8 cellular contexts compared by ENCODE assay signal in genomic region chr5:69369369-69370121, GRCh38. TPM values are rescaled to one million over a fixed set of nuclear protein-coding genes. Genes with fewer than 3 reads are reported as not detected.
DNase-seq lines count a peak whose midpoint lies in the region; TF ChIP-seq lines count a peak whose summit lies in the region.

TSS of gene AK6 (minus strand) at chr5:69369520. CDS start at chr5:69369490, 30 bp downstream.
TSS of gene RAD17 (plus strand) at chr5:69369818. CDS start at chr5:69372209, 2,391 bp downstream.
TSS of gene TAF9 (minus strand) at chr5:69369520. CDS start at chr5:69365737, 3,783 bp downstream.

- H3K9me3 ChIP-seq in SK-N-MC (ENCODE audit: low read depth, low read length) (no peaks in the 10 kb centered on the region), suprapubic skin (no peaks in the 10 kb centered on the region)

- H3K4me1 Mint-ChIP-seq in HFFc6 (ENCODE audit: low read depth): peaks cover 43% of the 10 kb centered on the region

- H3K27ac Mint-ChIP-seq in HFFc6: peak within 1 kb of the TSS; percentile 98

- peak; percentile 65 for DNase-seq in GM04503 (ENCODE audit: low read depth)
- peak; percentile 84 for DNase-seq in HFFc6
- peak; percentile 93 for DNase-seq in NB4 (ENCODE audit: low read depth)
- DNase-seq in SK-N-MC (ENCODE audit: low read depth, low spot score): peak; percentile 66
- peak; percentile 92 for DNase-seq in activated naive CD4-positive, alpha-beta T cell treated with anti-CD3 and anti-CD28 coated beads, Interleukin-2, amount 50 U/mL, for 16 hours
- DNase-seq in globus pallidus (ENCODE audit: low spot score): peak; percentile 89
- peak; percentile 79 to 99 (median 93) for DNase-seq in nucleus accumbens (lab: John Stamatoyannopoulos, UW)
- DNase-seq in suprapubic skin (ENCODE audit: low spot score in 2 of 2): peak; percentile 95 to 96

- H3K4me3 Mint-ChIP-seq in HFFc6: peak within 1 kb of the TSS; percentile 98

- no peaks in the 10 kb centered on the region for H3K9me3 Mint-ChIP-seq in HFFc6

- TF ChIP-seq EP300 in suprapubic skin (IDR thresholded peaks at IDR 0.05): no peak

- H3K27ac ChIP-seq in SK-N-MC: peak within 1 kb of the TSS; percentile 97
- H3K27ac ChIP-seq in suprapubic skin: peak within 1 kb of the TSS; percentile 97

- peaks cover 40% of the 10 kb centered on the region for H3K36me3 ChIP-seq in SK-N-MC (ENCODE audit: insufficient read depth, low read length)
- H3K36me3 ChIP-seq in suprapubic skin: peaks cover 30% of the 10 kb centered on the region

- peaks cover 28% of the 10 kb centered on the region for H3K36me3 Mint-ChIP-seq in HFFc6 (ENCODE audit: low read depth)

- WGBS in suprapubic skin: 0% methylated on average over 10 of the region's 63 CpGs

- H3K4me1 ChIP-seq in suprapubic skin: peaks cover 31% of the 10 kb centered on the region

- H3K9ac ChIP-seq in SK-N-MC (ENCODE audit: insufficient read length): peak within 1 kb of the TSS; percentile 96

- TF ChIP-seq CTCF in HFFc6 (IDR thresholded peaks at IDR 0.05) (no peak), NB4 (IDR thresholded peaks at IDR 0.05; ENCODE audit: low read depth, low read length) (no peak), suprapubic skin (IDR thresholded peaks at IDR 0.05) (no peak)

- H3K27me3 Mint-ChIP-seq in HFFc6 (ENCODE audit: insufficient read depth): no peaks in the 10 kb centered on the region

- peak; percentile 60 for TF ChIP-seq POLR2A in NB4 (IDR thresholded peaks at IDR 0.05; ENCODE audit: extremely low read depth, insufficient read length)
- TF ChIP-seq POLR2A in suprapubic skin (IDR thresholded peaks at IDR 0.05): peak; percentile 51 to 81

- no peaks in the 10 kb centered on the region for H3K27me3 ChIP-seq in suprapubic skin

- H3K4me3 ChIP-seq in NB4 (ENCODE audit: low read depth, low read length): peak within 1 kb of the TSS; percentile 82
- H3K4me3 ChIP-seq in SK-N-MC: peak within 1 kb of the TSS; percentile 88
- peak within 1 kb of the TSS; percentile 87 for H3K4me3 ChIP-seq in suprapubic skin

RNA-seq across cellular contexts. Expression of gene AK6, which starts in this region (rescaled TPM):
- 10 to 100 TPM; 35.8 to 51.3 (median 43.7) TPM for total RNA-seq in HFFc6 (2021; fragmentation: NEBNext Ultra II Directional; extraction: Animal tissue kit (Norgen Biotek cat#: 25700))
- total RNA-seq in suprapubic skin: 10 to 100 TPM; 14.0 to 43.6 (median 19.4) TPM

RNA-seq across cellular contexts. Expression of gene RAD17, which starts in this region (rescaled TPM):
- 10 to 100 TPM; 17.3 to 22.2 (median 19.1) TPM for total RNA-seq in HFFc6 (2021; fragmentation: NEBNext Ultra II Directional; extraction: Animal tissue kit (Norgen Biotek cat#: 25700))
- total RNA-seq in suprapubic skin: 10 to 100 TPM; 13.0 to 21.1 (median 15.0) TPM

RNA-seq across cellular contexts. Expression of gene TAF9, which starts in this region (rescaled TPM):
- total RNA-seq in HFFc6 (2021; fragmentation: NEBNext Ultra II Directional; extraction: Animal tissue kit (Norgen Biotek cat#: 25700)): 100 to 1,000 TPM in 1 of 6 experiments, 10 to 100 TPM in 5; 81.0 to 110 (median 97.5) TPM
- total RNA-seq in suprapubic skin: 10 to 100 TPM; 31.4 to 42.0 (median 39.2) TPM

Comparison
In these comparisons a context has a peak if more than half of its experiments do, and no peak if none do; other contexts are left out.
1. Peak in every context shown above with its lines: DNase-seq, H3K4me3 ChIP-seq and H3K27ac ChIP-seq.